Comparison of ENCODE assay signal across 8 cellular contexts in the genomic region with DNA sequence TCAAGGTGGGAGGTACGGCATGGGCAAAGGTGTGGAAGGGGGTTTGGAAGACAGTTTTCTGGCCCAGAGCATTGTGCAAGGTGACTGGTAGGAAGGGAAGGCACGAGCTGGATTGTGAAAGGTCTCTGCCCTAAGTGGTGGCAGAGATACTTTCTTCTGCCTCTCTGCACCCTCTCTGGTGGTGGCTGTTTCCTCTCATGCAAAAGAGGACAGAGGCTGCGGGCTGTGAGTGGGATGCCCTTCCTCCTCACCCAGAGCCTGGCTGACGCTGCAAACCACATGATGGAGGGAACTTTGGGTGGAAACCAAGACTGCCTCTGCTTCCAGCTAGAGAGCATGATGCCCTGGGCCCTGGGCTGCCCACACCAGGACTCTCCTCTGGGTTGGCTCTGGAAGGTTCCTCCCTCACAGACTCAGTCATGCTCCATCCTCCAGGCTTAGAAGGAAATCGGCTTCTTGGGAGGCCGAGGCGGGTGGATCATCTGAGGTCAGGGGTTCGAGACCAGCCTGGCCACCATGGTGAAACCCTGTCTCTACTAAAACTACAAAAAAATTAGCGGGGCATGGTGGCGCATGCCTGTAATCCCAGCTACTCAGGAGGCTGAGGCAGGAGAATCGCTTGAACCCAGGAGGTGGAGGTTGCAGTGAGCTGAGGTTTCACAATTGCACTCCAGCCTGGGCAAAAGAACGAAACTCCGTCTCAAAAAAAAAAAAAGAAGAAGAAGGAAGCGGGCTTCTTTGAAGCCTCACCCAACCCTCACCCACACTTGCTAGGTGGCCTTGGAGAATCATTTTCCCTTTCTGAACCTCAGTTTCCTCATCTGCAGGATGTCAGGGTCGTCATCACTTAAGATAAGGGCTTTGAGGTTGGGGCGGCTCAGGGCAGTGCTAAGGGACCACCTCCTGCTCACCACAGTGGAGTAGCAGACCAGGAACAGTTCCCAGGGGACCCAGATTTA. TPM values are rescaled to one million over a fixed set of nuclear protein-coding genes. Genes with fewer than 3 reads are reported as not detected.
DNase-seq lines count a peak whose midpoint lies in the region; ATAC-seq lines count a peak whose summit lies in the region.

No MANE protein-coding gene starts in this region.

- ATAC-seq in GM18873 (IDR thresholded peaks at IDR 0.05; ENCODE audit: low FRiP score, unreplicated experiment) = peak; percentile 75
- ATAC-seq in HG03108 (IDR thresholded peaks at IDR 0.05; ENCODE audit: unreplicated experiment) = peak; percentile 80
- ATAC-seq in Right ventricle myocardium superior (ENCODE audit: poor library complexity) = peak; percentile 73

- intact Hi-C loops in Right ventricle myocardium superior (cut with DNase I) = no loop called here

- DNase-seq in activated CD4-positive, alpha-beta T cell treated with anti-CD3 and anti-CD28 coated beads for 4 hours = peak; percentile 64 to 72
- DNase-seq in Right ventricle myocardium superior (peak; percentile 76), NCI-H1092 treated with DMSO at 0.1 percent for 48 hours (lab: John Stamatoyannopoulos, UW) (no peak), DMS53 (lab: John Stamatoyannopoulos, UW) (no peak), NCI-H1105 treated with DMSO at 0.1 percent for 48 hours (lab: John Stamatoyannopoulos, UW) (no peak)
- DNase-seq in stimulated activated CD8-positive, alpha-beta memory T cell treated with anti-CD3 and anti-CD28 coated beads, Interleukin-12 subunit alpha, Interleukin-12 subunit beta, amount 100 ng/mL, for 4 hours (ENCODE audit: low read depth) = peak; percentile 61

RNA-seq across cellular contexts. Expression of a gene that starts 8.3 kb away (rescaled TPM):
- total RNA-seq in Right ventricle myocardium superior = 5.0 TPM

Comparison
In these comparisons a context has a peak if more than half of its experiments do, and no peak if none do; other contexts are left out.
1. DNase-seq: peak in activated CD4-positive, alpha-beta T cell treated with anti-CD3 and anti-CD28 coated beads for 4 hours (2 of 2), Right ventricle myocardium superior (single experiment) and stimulated activated CD8-positive, alpha-beta memory T cell treated with anti-CD3 and anti-CD28 coated beads, Interleukin-12 subunit alpha, Interleukin-12 subunit beta, amount 100 ng/mL, for 4 hours (single experiment); none in NCI-H1092 treated with DMSO at 0.1 percent for 48 hours (single experiment), DMS53 (single experiment) and NCI-H1105 treated with DMSO at 0.1 percent for 48 hours (single experiment).
2. Peak in every context shown above with its lines, with median percentiles within 50 percentile points of each other: ATAC-seq.